14 cellular contexts compared by ENCODE assay signal in the genomic region with DNA sequence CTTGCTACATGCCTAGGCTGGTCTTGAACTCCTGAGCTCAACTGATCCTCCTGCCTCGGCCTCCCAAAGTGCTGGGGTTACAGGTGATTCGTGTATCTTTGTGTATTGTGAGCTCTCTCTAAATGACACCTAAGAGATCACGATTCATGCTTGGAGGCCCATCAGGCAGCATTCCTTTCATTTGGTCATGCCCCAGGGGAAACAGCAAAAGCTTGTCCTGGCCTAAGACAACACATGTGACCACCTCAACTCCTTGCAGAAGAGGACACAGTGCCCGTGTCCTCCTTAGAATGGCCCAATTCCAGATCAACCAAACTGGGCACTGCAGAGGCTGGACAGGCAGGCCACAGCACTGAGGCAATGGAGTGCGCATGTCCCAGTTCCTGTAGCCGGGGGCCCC. TPM values are rescaled to one million over a fixed set of nuclear protein-coding genes. Genes with fewer than 3 reads are reported as not detected.
A peak's percentile ranks its signal among the peaks of the same experiment; 100 is the strongest.
DNase-seq lines count a peak whose midpoint lies in the region; ATAC-seq and TF ChIP-seq lines count a peak whose summit lies in the region.
"Had no signal": no experiment of that assay in that cellular context is flagged by ENCODE, and none has a peak within 500 bp of the region (broad histone marks: within the 10 kb centered on the region; RNA-seq: fewer than 3 reads in every experiment).

No MANE protein-coding gene starts in this region.

- POLR2A ChIA-PET in RWPE1 (lab: Yijun Ruan, JAX; ENCODE audit: low non-redundant PET) (no interaction called here), SK-N-SH (lab: Yijun Ruan, JAX) (no interaction called here), HEK293T (lab: Yijun Ruan, JAX) (interaction anchor here (1.7 to 3.2 kb wide), 2 partner anchors 32 to 46 kb away, joined by 3 to 26 read pairs; partner anchors contain the start of gene ZC3H4)

- no peak for TF ChIP-seq RAD21 in SK-N-SH (IDR thresholded peaks at IDR 0.05; ENCODE audit: low read length)

- H3K4me1 ChIP-seq in SK-N-SH (ENCODE audit: control insufficient read depth in 1 of 2, insufficient read depth in 2 of 2, low read depth in 1 of 2, low read length in 1 of 2): 0 out of 4 replicates have a peak, but pooled peaks cover 0 to 5% of the 10 kb centered on the region in 2 experiments

- peak overlapping the region; percentile 71 for H3K27ac ChIP-seq in RWPE1
- no peak overlapping the region for H3K27ac ChIP-seq in SK-N-SH (ENCODE audit: low read depth in 2 of 2, low read length in 1 of 2)

- 95% methylated on average over 5 of the region's 6 CpGs for WGBS in SK-N-SH (ENCODE audit: low lambda C conversion rate)

- H2AFZ ChIP-seq in SK-N-SH (ENCODE audit: low read depth): no peak overlapping the region

- ATAC-seq in HG03342 (IDR thresholded peaks at IDR 0.05; ENCODE audit: unreplicated experiment): no peak
- ATAC-seq: left ventricle myocardium superior had no signal

- CTCF ChIA-PET in RWPE1 (lab: Yijun Ruan, JAX) (interaction anchor here (0.6 to 0.7 kb wide), 3 partner anchors 22 to 406 kb away, joined by 3 to 6 read pairs (median 3); no protein-coding TSS in a partner anchor), SK-N-SH (lab: Yijun Ruan, JAX) (interaction anchor here (0.8 to 3.4 kb wide), 5 partner anchors 25 to 164 kb away, joined by 3 to 36 read pairs (median 15); no protein-coding TSS in a partner anchor), HEK293T (lab: Yijun Ruan, JAX) (interaction anchor here (0.8 to 1.2 kb wide), 4 partner anchors 19 to 50 kb away, joined by 3 to 5 read pairs (median 3); partner anchors contain the start of gene SAE1)

- H3K9ac ChIP-seq in SK-N-SH: no peak overlapping the region

- no peak overlapping the region for H3K4me2 ChIP-seq in SK-N-SH

- no peak overlapping the region for H3K4me3 ChIP-seq in SK-N-SH (ENCODE audit: low read depth in 2 of 2, low read length in 1 of 2)

- no peaks in the 10 kb centered on the region for H3K27me3 ChIP-seq in SK-N-SH (ENCODE audit: insufficient read depth)

- 0 out of 2 replicates have a peak, but pooled peaks cover under 1% of the 10 kb centered on the region for H4K20me1 ChIP-seq in SK-N-SH (ENCODE audit: insufficient read depth)

- no peak for TF ChIP-seq EP300 in SK-N-SH (IDR thresholded peaks at IDR 0.05; ENCODE audit: borderline replicate concordance in 1 of 2, low read depth in 1 of 2, low read length in 1 of 2)

- H3K79me2 ChIP-seq in SK-N-SH (ENCODE audit: insufficient read depth): peaks cover 16% of the 10 kb centered on the region

- DNase-seq in EH (ENCODE audit: low read depth): peak; percentile 25
- no peak for DNase-seq in RWPE1 (ENCODE audit: low spot score)
- peak; percentile 65 for DNase-seq in islet precursor cell
- DNase-seq in SK-N-SH: no peak
- no peak for DNase-seq in HEK293T (ENCODE audit: extremely low spot score)
- DNase-seq: activated gamma-delta T cell; Kasumi-1; left ventricle myocardium superior; NCI-H1105 treated with DMSO at 0.1 percent for 48 hours; NCI-H2107; NCI-H526; Right ventricle myocardium superior; stimulated activated CD4-positive, alpha-beta T cell treated with anti-CD3 and anti-CD28 coated beads, Interleukin-2, amount 100 ng/mL, for 48 hours had no signal

- H3K36me3 ChIP-seq in SK-N-SH (replicated peaks in 1 of 2; ENCODE audit: control insufficient read depth in 1 of 2, insufficient read depth in 2 of 2, low read length in 1 of 2): peaks cover 46 to 53% of the 10 kb centered on the region in 2 experiments

- no peaks in the 10 kb centered on the region for H3K9me2 ChIP-seq in SK-N-SH

- peaks cover 29% of the 10 kb centered on the region for H3F3A ChIP-seq in SK-N-SH (replicated peaks; ENCODE audit: insufficient read depth)

- H3K9me3 ChIP-seq in SK-N-SH: no peaks in the 10 kb centered on the region

- TF ChIP-seq CTCF in RWPE1 (conservative IDR thresholded peaks at IDR 0.05; ENCODE audit: low read depth) (no peak), SK-N-SH (IDR thresholded peaks at IDR 0.05) (no peak)

TF ChIP-seq in SK-N-SH, 30 proteins besides CTCF, POLR2A, EP300 and RAD21 (continues in another document):
- TF ChIP-seq ZBTB33 (IDR thresholded peaks at IDR 0.05; ENCODE audit: borderline replicate concordance, low read depth) (no peak), PBX3 (IDR thresholded peaks at IDR 0.05) (no peak), NRF1 (IDR thresholded peaks at IDR 0.05; ENCODE audit: low read depth, low read length) (no peak), IRF3 (IDR thresholded peaks at IDR 0.05; ENCODE audit: low read depth, low read length) (no peak)

TF ChIP-seq in HEK293T, 16 proteins besides CTCF, POLR2A, EP300 and RAD21:
- no peak for TF ChIP-seq NFRKB (IDR thresholded peaks at IDR 0.05)
- no peak for TF ChIP-seq FOXA1 (IDR thresholded peaks at IDR 0.05)
- no peak for TF ChIP-seq ELF4 (IDR thresholded peaks at IDR 0.05)
- TF ChIP-seq L3MBTL2 (conservative IDR thresholded peaks at IDR 0.05): no peak
- no peak for TF ChIP-seq BHLHE40 (IDR thresholded peaks at IDR 0.05; ENCODE audit: borderline replicate concordance)
- TF ChIP-seq SP1 (IDR thresholded peaks at IDR 0.05): no peak
- no peak for TF ChIP-seq FOXK2 (IDR thresholded peaks at IDR 0.05)
- TF ChIP-seq PKNOX1 (IDR thresholded peaks at IDR 0.05): no peak
- no peak for TF ChIP-seq HDGF (IDR thresholded peaks at IDR 0.05; ENCODE audit: borderline replicate concordance)
- no peak for TF ChIP-seq ZNF384 (IDR thresholded peaks at IDR 0.05)

RNA-seq across cellular contexts. Expression of gene ZC3H4, which starts 32.5 kb away (rescaled TPM):
- polyA plus RNA-seq in SK-N-SH (2012; rRNA removed): 3.9 and 7.6 TPM in 2 replicates
- polyA plus RNA-seq in SK-N-SH (2012; cell fraction: cytosol; rRNA removed): 4.6 and 5.7 TPM in 2 replicates
- polyA plus RNA-seq in SK-N-SH (2012; cell fraction: nucleus; rRNA removed): 14.8 and 20.3 TPM in 2 replicates

RNA-seq across cellular contexts. Expression of gene TMEM160, which starts 32.7 kb away (rescaled TPM):
- 33.0 and 40.1 TPM in 2 replicates for polyA plus RNA-seq in SK-N-SH (2012; rRNA removed)
- polyA plus RNA-seq in SK-N-SH (2012; cell fraction: cytosol; rRNA removed): 16.8 and 26.2 TPM in 2 replicates
- polyA plus RNA-seq in SK-N-SH (2012; cell fraction: nucleus; rRNA removed): 13.8 and 35.6 TPM in 2 replicates

RNA-seq across cellular contexts. Expression of gene SAE1, which starts 49.5 kb away (rescaled TPM):
- 123 and 126 TPM in 2 replicates for polyA plus RNA-seq in SK-N-SH (2012; rRNA removed)
- 137 and 140 TPM in 2 replicates for polyA plus RNA-seq in SK-N-SH (2012; cell fraction: cytosol; rRNA removed)
- polyA plus RNA-seq in SK-N-SH (2012; cell fraction: nucleus; rRNA removed): 44.7 and 62.7 TPM in 2 replicates

Comparison
In these comparisons a context has a peak if more than half of its experiments do, and no peak if none do; other contexts are left out.
1. DNase-seq: peak in EH (single experiment) and islet precursor cell (single experiment); none in RWPE1 (single experiment), SK-N-SH (single experiment) and HEK293T (single experiment).